Comparison of ENCODE assay signal across 24 cellular contexts in the genomic region with DNA sequence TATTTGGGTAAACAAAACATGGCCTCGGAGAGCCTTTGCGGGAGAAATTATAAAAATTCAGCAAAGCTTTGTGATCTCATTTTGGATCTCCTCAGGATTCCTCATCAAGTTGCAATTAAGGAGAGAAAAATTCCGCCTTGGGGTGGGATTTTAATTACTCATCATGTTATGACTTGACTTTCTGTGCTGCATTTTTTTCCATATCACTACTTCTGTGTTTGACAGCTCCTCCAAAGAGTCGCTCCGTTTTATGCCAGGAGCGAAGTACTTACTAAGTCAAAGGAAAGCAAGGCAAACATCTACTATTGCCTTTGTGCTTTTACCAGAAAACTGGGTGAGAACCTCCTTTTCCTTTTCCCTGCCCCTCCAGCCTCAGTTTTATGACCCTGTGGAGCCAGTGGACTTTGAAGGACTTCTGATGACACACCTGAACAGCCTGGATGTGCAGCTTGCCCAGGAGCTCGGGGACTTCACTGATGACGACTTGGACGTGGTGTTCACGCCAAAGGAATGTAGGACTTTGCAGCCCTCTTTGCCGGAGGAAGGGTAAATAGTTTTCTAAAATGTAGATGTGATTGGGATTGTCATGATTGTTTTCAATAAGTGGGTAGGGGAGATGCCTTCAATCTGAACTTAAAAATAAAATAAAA.
DNase-seq lines count a peak whose midpoint lies in the region; ATAC-seq, FAIRE-seq and TF ChIP-seq lines count a peak whose summit lies in the region.
"Had no signal": no experiment of that assay in that cellular context is flagged by ENCODE, and none has a peak within 500 bp of the region (broad histone marks: within the 10 kb centered on the region; RNA-seq: fewer than 3 reads in every experiment).

No MANE protein-coding gene starts in this region.

- intact Hi-C loops in CD4-positive, alpha-beta memory T cell (cut with micrococcal nuclease): no loop called here

- POLR2A ChIA-PET in CD4-positive, alpha-beta memory T cell (lab: Charles Lee; ENCODE audit: partially characterized antibody): interaction anchor here (0.7 to 2.1 kb wide), 3 partner anchors 11 to 72 kb away, joined by 3 to 9 read pairs (median 3); a partner anchor contains a TSS

- no peak for DNase-seq in CD4-positive, CD25-positive, alpha-beta regulatory T cell
- no peak for DNase-seq in CD4-positive, alpha-beta memory T cell
- DNase-seq in bronchial epithelial cell (ENCODE audit: low read depth) (peak; percentile 54), memory B cell (ENCODE audit: low spot score in 2 of 2) (no peak)
- DNase-seq: activated effector memory CD4-positive, alpha-beta T cell treated with anti-CD3 and anti-CD28 coated beads, Interleukin-2, amount 50 U/mL, for 16 hours; EL; glutamatergic neuron; GOT3; HFFc6; lower lobe of right lung; mucosa of descending colon; NCI-H1048; NCI-H1694 treated with DMSO at 0.1 percent for 48 hours; NCI-H526 treated with DMSO at 0.1 percent for 48 hours; pancreas; Right ventricle myocardium superior; stimulated activated CD4-positive, alpha-beta T cell treated with anti-CD3 and anti-CD28 coated beads, Interleukin-2, amount 100 ng/mL, for 24 hours; upper lobe of left lung had no signal

- H3K27ac ChIP-seq in CD4-positive, CD25-positive, alpha-beta regulatory T cell (ENCODE audit: insufficient read depth, low read length, poor library complexity, severe bottlenecking): no peak overlapping the region
- H3K27ac ChIP-seq in CD4-positive, alpha-beta memory T cell (ENCODE audit: low read depth, low read length): no peak overlapping the region
- H3K27ac ChIP-seq: BLaER1 treated with 17β-estradiol and CSF1 and Interleukin-3, amounts not matched to agents 10 nM and 100 nM; lower lobe of right lung; pancreas; upper lobe of left lung had no signal

- no peaks in the 10 kb centered on the region for H3K9me3 Mint-ChIP-seq in CD4-positive, CD25-positive, alpha-beta regulatory T cell
- H3K9me3 Mint-ChIP-seq in CD4-positive, alpha-beta memory T cell: no peaks in the 10 kb centered on the region
- H3K9me3 Mint-ChIP-seq in memory B cell: no peaks in the 10 kb centered on the region
- H3K9me3 Mint-ChIP-seq: HFFc6 had no signal

- H3K27me3 ChIP-seq in CD4-positive, CD25-positive, alpha-beta regulatory T cell (ENCODE audit: control insufficient read depth, insufficient read depth, low read length): no peaks in the 10 kb centered on the region
- H3K27me3 ChIP-seq in CD4-positive, alpha-beta memory T cell (ENCODE audit: insufficient read depth, low read length): no peaks in the 10 kb centered on the region
- peaks cover 2% of the 10 kb centered on the region for H3K27me3 ChIP-seq in bronchial epithelial cell (ENCODE audit: control insufficient read depth, insufficient read depth, low read length)
- H3K27me3 ChIP-seq: BLaER1 treated with 17β-estradiol and CSF1 and Interleukin-3, amounts not matched to agents 10 nM and 100 nM; pancreas; upper lobe of left lung had no signal

- no peaks in the 10 kb centered on the region for H3K27me3 Mint-ChIP-seq in CD4-positive, CD25-positive, alpha-beta regulatory T cell
- H3K27me3 Mint-ChIP-seq in CD4-positive, alpha-beta memory T cell: no peaks in the 10 kb centered on the region
- H3K27me3 Mint-ChIP-seq in memory B cell: no peaks in the 10 kb centered on the region

- CTCF ChIA-PET in CD4-positive, alpha-beta memory T cell (lab: Charles Lee; ENCODE audit: partially characterized antibody): interaction anchor here (1.0 to 1.8 kb wide), 2 partner anchors 10 to 20 kb away, joined by 3 to 5 read pairs; no protein-coding TSS in a partner anchor

- no peak for ATAC-seq in CD4-positive, CD25-positive, alpha-beta regulatory T cell (ENCODE audit: low read depth in 2 of 2)
- ATAC-seq in memory B cell (ENCODE audit: low read depth) (no peak), GM21423 (IDR thresholded peaks at IDR 0.05; ENCODE audit: unreplicated experiment) (no peak), HG03520 (IDR thresholded peaks at IDR 0.05; ENCODE audit: unreplicated experiment) (no peak), GM21619 (IDR thresholded peaks at IDR 0.05; ENCODE audit: unreplicated experiment) (no peak)
- ATAC-seq: HepG2, lower lobe of right lung, mucosa of descending colon, pancreas had no signal

- TF ChIP-seq CTCF in bronchial epithelial cell (IDR thresholded peaks at IDR 0.05; ENCODE audit: insufficient read depth, low read length, severe bottlenecking): no peak

- H3K9me3 ChIP-seq in CD4-positive, CD25-positive, alpha-beta regulatory T cell (ENCODE audit: control insufficient read depth in 2 of 2, low read length in 2 of 2): no peaks in the 10 kb centered on the region
- no peaks in the 10 kb centered on the region for H3K9me3 ChIP-seq in CD4-positive, alpha-beta memory T cell (ENCODE audit: control insufficient read depth in 1 of 2, low read length in 2 of 2)
- H3K9me3 ChIP-seq: lower lobe of right lung, mucosa of descending colon, pancreas, upper lobe of left lung had no signal

- peaks cover 78% of the 10 kb centered on the region for H3K36me3 ChIP-seq in CD4-positive, CD25-positive, alpha-beta regulatory T cell (ENCODE audit: control insufficient read depth, insufficient read depth, low read length)
- H3K36me3 ChIP-seq in CD4-positive, alpha-beta memory T cell (ENCODE audit: insufficient read depth, low read length): peaks cover 79% of the 10 kb centered on the region
- H3K36me3 ChIP-seq in bronchial epithelial cell (ENCODE audit: control insufficient read depth, insufficient read depth, low read length): no peaks in the 10 kb centered on the region
- H3K36me3 ChIP-seq: pancreas had no signal

- H3K27ac Mint-ChIP-seq in CD4-positive, CD25-positive, alpha-beta regulatory T cell: peak overlapping the region in 2 of 3 donors; percentile 78 to 85
- H3K27ac Mint-ChIP-seq in CD4-positive, alpha-beta memory T cell: peak overlapping the region in 6 of 7 donors; percentile 24 to 83 (median 52)
- H3K27ac Mint-ChIP-seq in memory B cell: peak overlapping the region; percentile 86
- H3K27ac Mint-ChIP-seq: HFFc6 had no signal

- peaks cover 66% of the 10 kb centered on the region for H3K36me3 Mint-ChIP-seq in CD4-positive, CD25-positive, alpha-beta regulatory T cell
- H3K36me3 Mint-ChIP-seq in CD4-positive, alpha-beta memory T cell: peaks cover 68 to 94% of the 10 kb centered on the region in 2 donors
- H3K36me3 Mint-ChIP-seq in memory B cell: peaks cover 34% of the 10 kb centered on the region

- H3K4me1 ChIP-seq in CD4-positive, CD25-positive, alpha-beta regulatory T cell (ENCODE audit: control insufficient read depth, insufficient read depth, low read length, poor library complexity, severe bottlenecking): peaks cover 45% of the 10 kb centered on the region
- peaks cover 73% of the 10 kb centered on the region for H3K4me1 ChIP-seq in CD4-positive, alpha-beta memory T cell (ENCODE audit: insufficient read depth, low read length)
- H3K4me1 ChIP-seq: pancreas, upper lobe of left lung had no signal

- H3K4me3 Mint-ChIP-seq in CD4-positive, CD25-positive, alpha-beta regulatory T cell: peak overlapping the region in 1 of 4 donors; percentile 19
- no peak overlapping the region for H3K4me3 Mint-ChIP-seq in CD4-positive, alpha-beta memory T cell
- no peak overlapping the region for H3K4me3 Mint-ChIP-seq in memory B cell
- H3K4me3 Mint-ChIP-seq: HFFc6 had no signal

- no peak overlapping the region for H3K4me3 ChIP-seq in CD4-positive, CD25-positive, alpha-beta regulatory T cell (ENCODE audit: low read depth, low read length)
- H3K4me3 ChIP-seq in CD4-positive, alpha-beta memory T cell (ENCODE audit: low read length in 2 of 2): no peak overlapping the region
- no peak overlapping the region for H3K4me3 ChIP-seq in bronchial epithelial cell (ENCODE audit: low read depth, low read length)
- H3K4me3 ChIP-seq: BLaER1 treated with 17β-estradiol and CSF1 and Interleukin-3, amounts not matched to agents 10 nM and 100 nM; lower lobe of right lung; mucosa of descending colon; pancreas; upper lobe of left lung had no signal

- H3K4me1 Mint-ChIP-seq in CD4-positive, CD25-positive, alpha-beta regulatory T cell: peaks cover 64 to 92% (median 80%) of the 10 kb centered on the region in 4 donors
- peaks cover 52 to 88% (median 67%) of the 10 kb centered on the region in 4 donors for H3K4me1 Mint-ChIP-seq in CD4-positive, alpha-beta memory T cell
- peaks cover 36% of the 10 kb centered on the region for H3K4me1 Mint-ChIP-seq in memory B cell

- no peak for FAIRE-seq in bronchial epithelial cell (lab: Jason Lieb, UNC)
- FAIRE-seq: GM12891, HepG2, pancreas had no signal
